ENCODE assay signal across 15 cellular contexts in the genomic region with DNA sequence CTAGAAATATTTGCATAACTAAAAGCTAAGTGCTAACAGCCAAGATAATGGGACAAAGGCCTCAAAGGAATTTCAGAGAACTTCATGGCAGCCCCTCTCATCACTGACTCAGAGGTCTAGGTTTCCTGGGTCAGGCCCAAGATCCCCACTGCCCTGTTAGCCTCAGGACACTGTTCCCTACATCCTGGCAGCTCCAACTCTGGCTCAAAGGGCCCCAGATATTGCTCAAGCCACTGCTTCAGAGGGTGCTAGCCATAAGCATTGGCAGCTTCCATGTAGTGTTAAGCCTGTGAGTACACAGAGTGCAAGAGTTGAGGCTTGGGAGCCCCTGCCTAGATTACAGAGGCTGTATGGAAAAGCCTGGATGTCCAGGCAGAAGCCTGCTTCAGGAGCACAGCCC.
DNase-seq lines count a peak whose midpoint lies in the region; ATAC-seq and TF ChIP-seq lines count a peak whose summit lies in the region.
"Had no signal": no experiment of that assay in that cellular context is flagged by ENCODE, and none has a peak within 500 bp of the region (broad histone marks: within the 10 kb centered on the region; RNA-seq: fewer than 3 reads in every experiment).

No MANE protein-coding gene starts in this region.

- H2BK120ac ChIP-seq in neuronal stem cell (ENCODE audit: low read depth, low read length): no peak overlapping the region

- H3K23ac ChIP-seq in neuronal stem cell (ENCODE audit: low read depth, low read length, poor library complexity): no peak overlapping the region

- H2BK12ac ChIP-seq in neuronal stem cell (ENCODE audit: low read length): no peak overlapping the region

- no peak overlapping the region for H2BK15ac ChIP-seq in neuronal stem cell (ENCODE audit: low read length)

- no peak overlapping the region for H3K14ac ChIP-seq in neuronal stem cell (ENCODE audit: low read length)

- H3K4me3 ChIP-seq in right atrium auricular region: no peak overlapping the region
- H3K4me3 ChIP-seq in neuronal stem cell (ENCODE audit: low read length in 2 of 2): no peak overlapping the region

- H4K91ac ChIP-seq in neuronal stem cell (ENCODE audit: low read depth, low read length, poor library complexity): no peak overlapping the region

- intact Hi-C loops in left ventricle myocardium superior (cut with micrococcal nuclease): no loop called here

- H3K27me3 ChIP-seq in right atrium auricular region: no peaks in the 10 kb centered on the region
- H3K27me3 ChIP-seq in neuronal stem cell (ENCODE audit: control insufficient read depth in 3 of 3, insufficient read depth in 3 of 3, low read depth in 1 of 3, low read length in 3 of 3): no peaks in the 10 kb centered on the region
- H3K27me3 ChIP-seq: BE2C had no signal

- no peak for DNase-seq in left ventricle myocardium superior
- no peak for DNase-seq in right atrium auricular region (ENCODE audit: low spot score)
- DNase-seq in HT1080 (ENCODE audit: low read depth): peak; percentile 1
- peak; percentile 7 for DNase-seq in fibroblast of gingiva (ENCODE audit: low read depth)
- no peak for DNase-seq in neuronal stem cell (ENCODE audit: low spot score)
- DNase-seq in NCI-H510A (lab: John Stamatoyannopoulos, UW): no peak
- DNase-seq: BE2C; CD4-positive, alpha-beta memory T cell; DMS79; GDM1; IMR-90 had no signal

- no peak overlapping the region for H3K9ac ChIP-seq in neuronal stem cell (ENCODE audit: low read depth, low read length, poor library complexity)

- H2AK5ac ChIP-seq in neuronal stem cell (ENCODE audit: low read depth, low read length): no peak overlapping the region

- H3K27ac ChIP-seq in right atrium auricular region: no peak overlapping the region
- no peak overlapping the region for H3K27ac ChIP-seq in neuronal stem cell (replicated peaks; ENCODE audit: low read length)
- H3K27ac ChIP-seq: C4-2B had no signal

- H3K9me3 ChIP-seq in right atrium auricular region (no peaks in the 10 kb centered on the region), neuronal stem cell (replicated peaks in 1 of 2; ENCODE audit: control insufficient read depth in 2 of 2, insufficient read depth in 1 of 2, low read depth in 1 of 2, low read length in 2 of 2) (peaks cover 0 to 5% of the 10 kb centered on the region in 2 donors)
- H3K9me3 ChIP-seq: BE2C had no signal

- H3K4me2 ChIP-seq in neuronal stem cell (ENCODE audit: insufficient read depth, low read length, poor library complexity, severe bottlenecking): no peak overlapping the region

- no peak overlapping the region for H3K4ac ChIP-seq in neuronal stem cell (ENCODE audit: low read length)

- H2BK5ac ChIP-seq in neuronal stem cell (ENCODE audit: low read length): no peak overlapping the region

- no peak for TF ChIP-seq CTCF in right atrium auricular region (IDR thresholded peaks at IDR 0.05)

- H3K18ac ChIP-seq in neuronal stem cell (ENCODE audit: low read length): peak overlapping the region; percentile 8

- no peaks in the 10 kb centered on the region for H3K79me1 ChIP-seq in neuronal stem cell (ENCODE audit: low read depth, low read length)

- H3K36me3 ChIP-seq in right atrium auricular region (no peaks in the 10 kb centered on the region), neuronal stem cell (replicated peaks in 1 of 2; ENCODE audit: control insufficient read depth in 2 of 2, insufficient read depth in 2 of 2, low read length in 2 of 2) (no peaks in the 10 kb centered on the region)
- H3K36me3 ChIP-seq: BE2C had no signal

- peak overlapping the region; percentile 7 for H2AFZ ChIP-seq in neuronal stem cell (ENCODE audit: low read length)

- ATAC-seq in left ventricle myocardium superior (peak; percentile 32), HG03342 (IDR thresholded peaks at IDR 0.05; ENCODE audit: unreplicated experiment) (no peak), GM18868 (IDR thresholded peaks at IDR 0.05; ENCODE audit: unreplicated experiment) (no peak)
- ATAC-seq: HCT116 had no signal

- no peaks in the 10 kb centered on the region for H3K4me1 ChIP-seq in right atrium auricular region
- no peaks in the 10 kb centered on the region for H3K4me1 ChIP-seq in neuronal stem cell (ENCODE audit: control insufficient read depth in 2 of 2, insufficient read depth in 1 of 2, low read depth in 1 of 2, low read length in 2 of 2)
- H3K4me1 ChIP-seq: BE2C had no signal

- no peak overlapping the region for H4K8ac ChIP-seq in neuronal stem cell (ENCODE audit: low read depth, low read length)

Comparison
In these comparisons a context has a peak if more than half of its experiments do, and no peak if none do; other contexts are left out.
1. DNase-seq: peak in HT1080 (single experiment) and fibroblast of gingiva (single experiment); none in left ventricle myocardium superior (single experiment), right atrium auricular region (single experiment), neuronal stem cell (single experiment) and NCI-H510A (single experiment).